2 cellular contexts compared by ENCODE assay signal in the genomic region with DNA sequence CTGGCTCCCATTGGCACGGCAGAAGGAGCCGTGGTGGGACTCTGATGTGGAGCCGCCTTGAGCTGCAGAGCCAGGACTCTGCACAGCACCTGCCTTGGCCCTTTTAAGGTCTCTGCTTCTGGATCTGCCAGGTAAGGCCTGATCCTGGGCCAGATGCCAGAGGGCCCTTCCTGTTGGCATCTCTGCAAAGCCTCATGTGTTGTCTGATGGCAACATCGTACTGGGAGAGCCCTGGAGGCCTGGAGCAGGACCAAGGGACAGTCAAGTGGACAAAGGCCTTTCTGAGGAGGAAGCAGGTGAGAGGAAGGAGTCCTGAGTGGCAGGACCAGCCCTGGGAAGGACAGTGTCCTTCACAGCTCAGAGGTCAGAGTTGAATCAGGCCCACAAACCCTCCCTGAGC.
TF ChIP-seq lines count a peak whose summit lies in the region.

No MANE protein-coding gene starts in this region.

TF ChIP-seq in liver, 16 proteins besides CTCF, POLR2A, EP300 and RAD21:
- TF ChIP-seq, protein P1, sequence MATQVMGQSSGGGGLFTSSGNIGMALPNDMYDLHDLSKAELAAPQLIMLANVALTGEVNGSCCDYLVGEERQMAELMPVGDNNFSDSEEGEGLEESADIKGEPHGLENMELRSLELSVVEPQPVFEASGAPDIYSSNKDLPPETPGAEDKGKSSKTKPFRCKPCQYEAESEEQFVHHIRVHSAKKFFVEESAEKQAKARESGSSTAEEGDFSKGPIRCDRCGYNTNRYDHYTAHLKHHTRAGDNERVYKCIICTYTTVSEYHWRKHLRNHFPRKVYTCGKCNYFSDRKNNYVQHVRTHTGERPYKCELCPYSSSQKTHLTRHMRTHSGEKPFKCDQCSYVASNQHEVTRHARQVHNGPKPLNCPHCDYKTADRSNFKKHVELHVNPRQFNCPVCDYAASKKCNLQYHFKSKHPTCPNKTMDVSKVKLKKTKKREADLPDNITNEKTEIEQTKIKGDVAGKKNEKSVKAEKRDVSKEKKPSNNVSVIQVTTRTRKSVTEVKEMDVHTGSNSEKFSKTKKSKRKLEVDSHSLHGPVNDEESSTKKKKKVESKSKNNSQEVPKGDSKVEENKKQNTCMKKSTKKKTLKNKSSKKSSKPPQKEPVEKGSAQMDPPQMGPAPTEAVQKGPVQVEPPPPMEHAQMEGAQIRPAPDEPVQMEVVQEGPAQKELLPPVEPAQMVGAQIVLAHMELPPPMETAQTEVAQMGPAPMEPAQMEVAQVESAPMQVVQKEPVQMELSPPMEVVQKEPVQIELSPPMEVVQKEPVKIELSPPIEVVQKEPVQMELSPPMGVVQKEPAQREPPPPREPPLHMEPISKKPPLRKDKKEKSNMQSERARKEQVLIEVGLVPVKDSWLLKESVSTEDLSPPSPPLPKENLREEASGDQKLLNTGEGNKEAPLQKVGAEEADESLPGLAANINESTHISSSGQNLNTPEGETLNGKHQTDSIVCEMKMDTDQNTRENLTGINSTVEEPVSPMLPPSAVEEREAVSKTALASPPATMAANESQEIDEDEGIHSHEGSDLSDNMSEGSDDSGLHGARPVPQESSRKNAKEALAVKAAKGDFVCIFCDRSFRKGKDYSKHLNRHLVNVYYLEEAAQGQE (IDR thresholded peaks at IDR 0.05) = no peak
- TF ChIP-seq, protein P2, sequence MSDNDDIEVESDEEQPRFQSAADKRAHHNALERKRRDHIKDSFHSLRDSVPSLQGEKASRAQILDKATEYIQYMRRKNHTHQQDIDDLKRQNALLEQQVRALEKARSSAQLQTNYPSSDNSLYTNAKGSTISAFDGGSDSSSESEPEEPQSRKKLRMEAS (IDR thresholded peaks at IDR 0.05) = peak; percentile 36
- no peak for TF ChIP-seq SP1 (IDR thresholded peaks at IDR 0.05)
- no peak for TF ChIP-seq EGR1 (IDR thresholded peaks at IDR 0.05; ENCODE audit: low read depth in 2 of 2)
- TF ChIP-seq GABPA (IDR thresholded peaks at IDR 0.05 in 1 of 2, conservative IDR thresholded peaks at IDR 0.05 in 1 of 2) = no peak
- TF ChIP-seq RXRA (IDR thresholded peaks at IDR 0.05) = peak in 1 of 2 donors; percentile 36
- peak; percentile 13 to 51 for TF ChIP-seq HNF4A (conservative IDR thresholded peaks at IDR 0.05)
- TF ChIP-seq TAF1 (conservative IDR thresholded peaks at IDR 0.05) = no peak
- TF ChIP-seq, protein P3, sequence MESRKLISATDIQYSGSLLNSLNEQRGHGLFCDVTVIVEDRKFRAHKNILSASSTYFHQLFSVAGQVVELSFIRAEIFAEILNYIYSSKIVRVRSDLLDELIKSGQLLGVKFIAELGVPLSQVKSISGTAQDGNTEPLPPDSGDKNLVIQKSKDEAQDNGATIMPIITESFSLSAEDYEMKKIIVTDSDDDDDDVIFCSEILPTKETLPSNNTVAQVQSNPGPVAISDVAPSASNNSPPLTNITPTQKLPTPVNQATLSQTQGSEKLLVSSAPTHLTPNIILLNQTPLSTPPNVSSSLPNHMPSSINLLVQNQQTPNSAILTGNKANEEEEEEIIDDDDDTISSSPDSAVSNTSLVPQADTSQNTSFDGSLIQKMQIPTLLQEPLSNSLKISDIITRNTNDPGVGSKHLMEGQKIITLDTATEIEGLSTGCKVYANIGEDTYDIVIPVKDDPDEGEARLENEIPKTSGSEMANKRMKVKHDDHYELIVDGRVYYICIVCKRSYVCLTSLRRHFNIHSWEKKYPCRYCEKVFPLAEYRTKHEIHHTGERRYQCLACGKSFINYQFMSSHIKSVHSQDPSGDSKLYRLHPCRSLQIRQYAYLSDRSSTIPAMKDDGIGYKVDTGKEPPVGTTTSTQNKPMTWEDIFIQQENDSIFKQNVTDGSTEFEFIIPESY (IDR thresholded peaks at IDR 0.05) = no peak

TF ChIP-seq in HepG2, 621 proteins besides CTCF, POLR2A, EP300 and RAD21:
- TF ChIP-seq ZNF570 (CRISPR knock-in tag; IDR thresholded peaks at IDR 0.05; ENCODE audit: borderline replicate concordance) (no peak), WIZ (CRISPR knock-in tag; IDR thresholded peaks at IDR 0.05) (no peak), SAFB2 (CRISPR knock-in tag; IDR thresholded peaks at IDR 0.05; ENCODE audit: borderline replicate concordance, low read depth) (no peak), POLR2AphosphoS2 (IDR thresholded peaks at IDR 0.05; ENCODE audit: low read depth, low read length) (no peak), RNF2 (conservative IDR thresholded peaks at IDR 0.05; ENCODE audit: low read depth) (no peak), ZNF678 (CRISPR knock-in tag; IDR thresholded peaks at IDR 0.05) (no peak), ZNF329 (CRISPR knock-in tag; IDR thresholded peaks at IDR 0.05; ENCODE audit: low read depth) (no peak), SP1 (IDR thresholded peaks at IDR 0.05) (no peak), SP1 (CRISPR knock-in tag; IDR thresholded peaks at IDR 0.05) (no peak), IKZF4 (CRISPR knock-in tag; IDR thresholded peaks at IDR 0.05; ENCODE audit: borderline replicate concordance, low read depth, not compliant biosample characterization) (no peak), ZNF431 (CRISPR knock-in tag; IDR thresholded peaks at IDR 0.05; ENCODE audit: borderline replicate concordance, low read depth) (no peak)
- TF ChIP-seq, protein P4, sequence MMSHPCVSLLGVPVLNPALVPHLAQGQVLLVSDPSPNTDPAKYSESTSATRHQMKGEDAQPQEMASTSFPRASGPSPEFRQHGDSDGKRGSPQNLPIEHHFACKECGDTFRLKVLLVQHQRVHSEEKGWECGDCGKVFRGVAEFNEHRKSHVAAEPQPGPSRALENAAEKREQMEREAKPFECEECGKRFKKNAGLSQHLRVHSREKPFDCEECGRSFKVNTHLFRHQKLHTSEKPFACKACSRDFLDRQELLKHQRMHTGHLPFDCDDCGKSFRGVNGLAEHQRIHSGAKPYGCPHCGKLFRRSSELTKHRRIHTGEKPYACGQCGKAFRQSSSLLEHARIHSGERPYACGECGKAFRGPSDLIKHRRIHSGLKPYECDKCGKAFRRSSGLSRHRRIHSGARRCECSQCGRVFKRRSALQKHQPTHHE (CRISPR knock-in tag; IDR thresholded peaks at IDR 0.05; ENCODE audit: borderline replicate concordance) = no peak
- TF ChIP-seq, protein P5, sequence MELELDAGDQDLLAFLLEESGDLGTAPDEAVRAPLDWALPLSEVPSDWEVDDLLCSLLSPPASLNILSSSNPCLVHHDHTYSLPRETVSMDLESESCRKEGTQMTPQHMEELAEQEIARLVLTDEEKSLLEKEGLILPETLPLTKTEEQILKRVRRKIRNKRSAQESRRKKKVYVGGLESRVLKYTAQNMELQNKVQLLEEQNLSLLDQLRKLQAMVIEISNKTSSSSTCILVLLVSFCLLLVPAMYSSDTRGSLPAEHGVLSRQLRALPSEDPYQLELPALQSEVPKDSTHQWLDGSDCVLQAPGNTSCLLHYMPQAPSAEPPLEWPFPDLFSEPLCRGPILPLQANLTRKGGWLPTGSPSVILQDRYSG (CRISPR knock-in tag; IDR thresholded peaks at IDR 0.05) = no peak
- TF ChIP-seq, protein P6, sequence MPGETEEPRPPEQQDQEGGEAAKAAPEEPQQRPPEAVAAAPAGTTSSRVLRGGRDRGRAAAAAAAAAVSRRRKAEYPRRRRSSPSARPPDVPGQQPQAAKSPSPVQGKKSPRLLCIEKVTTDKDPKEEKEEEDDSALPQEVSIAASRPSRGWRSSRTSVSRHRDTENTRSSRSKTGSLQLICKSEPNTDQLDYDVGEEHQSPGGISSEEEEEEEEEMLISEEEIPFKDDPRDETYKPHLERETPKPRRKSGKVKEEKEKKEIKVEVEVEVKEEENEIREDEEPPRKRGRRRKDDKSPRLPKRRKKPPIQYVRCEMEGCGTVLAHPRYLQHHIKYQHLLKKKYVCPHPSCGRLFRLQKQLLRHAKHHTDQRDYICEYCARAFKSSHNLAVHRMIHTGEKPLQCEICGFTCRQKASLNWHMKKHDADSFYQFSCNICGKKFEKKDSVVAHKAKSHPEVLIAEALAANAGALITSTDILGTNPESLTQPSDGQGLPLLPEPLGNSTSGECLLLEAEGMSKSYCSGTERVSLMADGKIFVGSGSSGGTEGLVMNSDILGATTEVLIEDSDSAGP (CRISPR knock-in tag; IDR thresholded peaks at IDR 0.05; ENCODE audit: borderline replicate concordance) = no peak
- TF ChIP-seq, protein P7, sequence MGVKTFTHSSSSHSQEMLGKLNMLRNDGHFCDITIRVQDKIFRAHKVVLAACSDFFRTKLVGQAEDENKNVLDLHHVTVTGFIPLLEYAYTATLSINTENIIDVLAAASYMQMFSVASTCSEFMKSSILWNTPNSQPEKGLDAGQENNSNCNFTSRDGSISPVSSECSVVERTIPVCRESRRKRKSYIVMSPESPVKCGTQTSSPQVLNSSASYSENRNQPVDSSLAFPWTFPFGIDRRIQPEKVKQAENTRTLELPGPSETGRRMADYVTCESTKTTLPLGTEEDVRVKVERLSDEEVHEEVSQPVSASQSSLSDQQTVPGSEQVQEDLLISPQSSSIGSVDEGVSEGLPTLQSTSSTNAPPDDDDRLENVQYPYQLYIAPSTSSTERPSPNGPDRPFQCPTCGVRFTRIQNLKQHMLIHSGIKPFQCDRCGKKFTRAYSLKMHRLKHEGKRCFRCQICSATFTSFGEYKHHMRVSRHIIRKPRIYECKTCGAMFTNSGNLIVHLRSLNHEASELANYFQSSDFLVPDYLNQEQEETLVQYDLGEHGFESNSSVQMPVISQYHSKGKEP (CRISPR knock-in tag; IDR thresholded peaks at IDR 0.05) = no peak
